Comparison of ENCODE assay signal across 8 cellular contexts in the genomic region with DNA sequence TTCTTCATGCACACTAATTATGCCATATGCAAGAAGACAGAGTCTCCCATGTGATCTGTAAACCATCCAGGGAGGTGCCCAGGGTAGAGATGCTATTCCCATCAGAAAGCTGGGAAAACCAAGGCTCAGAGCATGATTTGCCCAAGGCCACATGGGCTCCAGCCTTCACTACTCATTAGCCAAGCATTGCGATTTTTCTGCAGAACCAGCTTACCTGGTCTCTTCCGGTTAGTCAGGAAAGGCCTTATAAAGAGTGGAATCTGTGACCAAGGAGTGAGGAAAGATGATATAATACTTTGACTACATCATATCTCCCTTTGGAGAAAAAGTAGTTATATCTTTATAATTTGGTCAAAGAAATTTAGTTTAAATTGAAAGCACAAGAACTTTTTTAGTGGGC.
"Had no signal": no experiment of that assay in that cellular context is flagged by ENCODE, and none has a peak within 500 bp of the region (broad histone marks: within the 10 kb centered on the region; RNA-seq: fewer than 3 reads in every experiment).

No MANE protein-coding gene starts in this region.

- H3K4me3 Mint-ChIP-seq: HFFc6 had no signal

- H3K9me3 Mint-ChIP-seq: HFFc6 had no signal

- H3K27ac ChIP-seq: GM23248, HL-60 had no signal

- DNase-seq: GOT3, H7, HFFc6 had no signal

- ATAC-seq: HCT116, HepG2, K562 had no signal

- H2AFZ ChIP-seq: GM23248 had no signal

- H3K4me3 ChIP-seq: GM23248, K562 had no signal

- H3K9ac ChIP-seq: GM23248 had no signal

- H3K27ac Mint-ChIP-seq: HFFc6 had no signal
